In genomic region chr6:119314894-119315272, GRCh38 we compare ENCODE assay signal across 8 cellular contexts. TPM values are rescaled to one million over a fixed set of nuclear protein-coding genes. Genes with fewer than 3 reads are reported as not detected.
DNase-seq lines count a peak whose midpoint lies in the region; ATAC-seq and TF ChIP-seq lines count a peak whose summit lies in the region.

No MANE protein-coding gene starts in this region.

- CTCF ChIA-PET in A673 (lab: Charles Lee): no interaction called here

- intact Hi-C loops in A673 (cut with micrococcal nuclease; ENCODE audit: unreplicated experiment): no loop called here

- H3K27ac Mint-ChIP-seq in progenitor cell of endocrine pancreas (no peak overlapping the region), neural progenitor cell (no peak overlapping the region)

- H3K9me3 ChIP-seq in A673 (ENCODE audit: low read depth, low read length, poor library complexity, severe bottlenecking) (no peaks in the 10 kb centered on the region), neural progenitor cell (ENCODE audit: low read depth) (no peaks in the 10 kb centered on the region)

- no peak overlapping the region for H3K4me3 Mint-ChIP-seq in progenitor cell of endocrine pancreas (ENCODE audit: low read depth)
- H3K4me3 Mint-ChIP-seq in neural progenitor cell: no peak overlapping the region

- ATAC-seq in GM21390 (IDR thresholded peaks at IDR 0.05; ENCODE audit: unreplicated experiment): peak; percentile 46
- ATAC-seq in HG03460 (IDR thresholded peaks at IDR 0.05; ENCODE audit: unreplicated experiment): peak; percentile 41

- POLR2A ChIA-PET in A673 (lab: Charles Lee; ENCODE audit: low non-redundant PET): no interaction called here

- no peaks in the 10 kb centered on the region for H3K27me3 Mint-ChIP-seq in progenitor cell of endocrine pancreas
- H3K27me3 Mint-ChIP-seq in neural progenitor cell (ENCODE audit: insufficient read depth, low read depth): no peaks in the 10 kb centered on the region

- no peak overlapping the region for H3K9ac ChIP-seq in neural progenitor cell

- no TSS peak for BruUV-seq in A673 (replicated peaks; lab: Mats Ljungman, UMichigan)

- H3K9me3 Mint-ChIP-seq in progenitor cell of endocrine pancreas (ENCODE audit: low read depth) (no peaks in the 10 kb centered on the region), neural progenitor cell (no peaks in the 10 kb centered on the region)

- H3F3A ChIP-seq in neural progenitor cell (ENCODE audit: low read depth): no peaks in the 10 kb centered on the region

- H3K36me3 ChIP-seq in A673 (ENCODE audit: insufficient read depth, low read length, poor library complexity, severe bottlenecking): no peaks in the 10 kb centered on the region
- H3K36me3 ChIP-seq in neural progenitor cell: no peaks in the 10 kb centered on the region

- H3K4me1 Mint-ChIP-seq in progenitor cell of endocrine pancreas (ENCODE audit: low read depth): peaks cover 24% of the 10 kb centered on the region
- peaks cover 6% of the 10 kb centered on the region for H3K4me1 Mint-ChIP-seq in neural progenitor cell

- H3K27me3 ChIP-seq in A673 (replicated peaks; ENCODE audit: insufficient read depth, low read depth, low read length, poor library complexity) (no peaks in the 10 kb centered on the region), neural progenitor cell (no peaks in the 10 kb centered on the region)

- peak overlapping the region; percentile 34 for H3K4me3 ChIP-seq in GM12864 (ENCODE audit: low read depth, low read length)
- H3K4me3 ChIP-seq in A673 (ENCODE audit: low read depth, low read length, poor library complexity, severe bottlenecking): no peak overlapping the region
- no peak overlapping the region for H3K4me3 ChIP-seq in neural progenitor cell

- H3K79me2 ChIP-seq in neural progenitor cell (ENCODE audit: low read depth): no peaks in the 10 kb centered on the region

- H3K4me1 ChIP-seq in A673 (ENCODE audit: insufficient read depth, low read length, poor library complexity, severe bottlenecking) (no peaks in the 10 kb centered on the region), neural progenitor cell (peaks cover 24% of the 10 kb centered on the region)

- TF ChIP-seq CTCF in GM12864 (IDR thresholded peaks at IDR 0.05; ENCODE audit: low read depth, low read length, missing control alignments): no peak
- TF ChIP-seq CTCF in progenitor cell of endocrine pancreas (IDR thresholded peaks at IDR 0.05; ENCODE audit: unreplicated experiment): no peak
- TF ChIP-seq CTCF in A673 (conservative IDR thresholded peaks at IDR 0.05; ENCODE audit: low read depth, low read length): no peak
- TF ChIP-seq CTCF in neural progenitor cell (IDR thresholded peaks at IDR 0.05): no peak

- H2AFZ ChIP-seq in neural progenitor cell (replicated peaks): no peak overlapping the region

- H3K27ac ChIP-seq in A673 (ENCODE audit: low read depth, low read length, poor library complexity, severe bottlenecking) (no peak overlapping the region), neural progenitor cell (no peak overlapping the region)

- H3K36me3 Mint-ChIP-seq in progenitor cell of endocrine pancreas (ENCODE audit: insufficient read depth): no peaks in the 10 kb centered on the region
- no peaks in the 10 kb centered on the region for H3K36me3 Mint-ChIP-seq in neural progenitor cell

- H3K4me2 ChIP-seq in neural progenitor cell: no peak overlapping the region

- DNase-seq in GM12864 (ENCODE audit: low read depth) (peak; percentile 25), globus pallidus (ENCODE audit: low spot score) (peak; percentile 7), progenitor cell of endocrine pancreas (ENCODE audit: low spot score, unreplicated experiment) (no peak), A673 (ENCODE audit: low spot score) (no peak), neural progenitor cell (ENCODE audit: low spot score) (no peak), epidermal melanocyte (ENCODE audit: insufficient read length, low spot score) (no peak)

- no peaks in the 10 kb centered on the region for H4K20me1 ChIP-seq in neural progenitor cell (ENCODE audit: low read depth)

RNA-seq across cellular contexts. Expression of gene MAN1A1, which starts 34.7 kb away (rescaled TPM):
- total RNA-seq in progenitor cell of endocrine pancreas: 27.6 and 29.3 TPM in 2 replicates
- 0.06 TPM in 1 of 2 replicates, not detected in the other for total RNA-seq in A673 (2021)
- total RNA-seq in neural progenitor cell (ENCODE audit: low replicate concordance): 4.0 and 5.2 TPM in 2 replicates

Comparison
In these comparisons a context has a peak if more than half of its experiments do, and no peak if none do; other contexts are left out.
1. DNase-seq: peak in GM12864 (single experiment) and globus pallidus (single experiment); none in progenitor cell of endocrine pancreas (single experiment), A673 (single experiment), neural progenitor cell (single experiment) and epidermal melanocyte (single experiment).